In the genomic region with DNA sequence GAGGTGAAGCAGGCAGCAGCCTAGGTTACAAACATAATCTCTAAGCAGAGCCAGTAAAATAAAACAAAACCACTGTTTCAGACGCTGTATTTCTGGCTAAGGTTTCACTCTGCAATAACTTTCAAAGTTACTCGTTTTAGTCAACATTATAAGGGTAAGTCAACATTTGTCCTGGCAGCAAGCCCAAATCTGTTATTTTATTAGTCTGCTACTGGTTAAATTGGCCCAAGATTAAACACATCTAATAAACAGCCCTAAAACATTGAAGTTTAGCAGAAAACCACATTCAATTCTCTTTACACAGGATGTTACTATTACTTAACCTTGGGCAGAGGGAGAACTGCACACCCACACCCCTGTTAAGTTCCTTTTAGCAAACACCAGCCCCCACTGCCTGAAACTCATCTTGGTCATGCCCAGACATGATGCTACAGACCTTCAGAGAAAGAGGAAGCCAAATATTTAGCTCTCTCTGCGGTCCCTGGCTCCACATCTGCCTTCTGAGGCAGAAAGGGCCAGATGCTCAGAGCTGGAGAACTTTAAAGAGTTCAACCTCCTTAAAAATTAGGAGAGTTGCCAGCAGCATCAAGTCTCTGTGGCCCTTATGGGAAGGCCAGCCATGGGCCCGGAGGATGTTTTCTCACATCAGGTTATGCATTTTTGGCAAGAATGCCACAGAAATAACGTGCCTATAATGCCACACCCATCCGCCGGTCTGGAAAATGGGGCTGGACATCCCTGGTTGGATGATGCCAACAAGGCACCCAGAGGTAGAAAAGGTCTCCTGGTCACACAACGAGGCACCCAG, we compare ENCODE assay signal across 8 cellular contexts. TPM values are rescaled to one million over a fixed set of nuclear protein-coding genes. Genes with fewer than 3 reads are reported as not detected.
DNase-seq lines count a peak whose midpoint lies in the region; ATAC-seq, FAIRE-seq and TF ChIP-seq lines count a peak whose summit lies in the region.

No MANE protein-coding gene starts in this region.

- CTCF ChIA-PET in CD4-positive, alpha-beta memory T cell (lab: Charles Lee; ENCODE audit: partially characterized antibody), result interaction anchor here (0.7 to 6.4 kb wide), 9 partner anchors 15 to 104 kb away, joined by 3 to 127 read pairs (median 6); a partner anchor contains a TSS

- H3K27me3 Mint-ChIP-seq in CD4-positive, alpha-beta memory T cell, result no peaks in the 10 kb centered on the region

- no peaks in the 10 kb centered on the region for H3K27me3 ChIP-seq in CD4-positive, alpha-beta memory T cell (ENCODE audit: insufficient read depth, low read length)
- H3K27me3 ChIP-seq in adrenal gland, result no peaks in the 10 kb centered on the region

- H3K4me3 ChIP-seq in CD4-positive, alpha-beta memory T cell (ENCODE audit: low read length in 2 of 2), result peak overlapping the region; percentile 26 to 45
- H3K4me3 ChIP-seq in adrenal gland, result no peak overlapping the region

- DNase-seq in CD4-positive, alpha-beta memory T cell, result peak; percentile 80 to 90 (median 84)
- peak; percentile 83 for DNase-seq in GM20000 (ENCODE audit: low spot score)
- peak; percentile 32 for DNase-seq in HPDE6-E6E7 (ENCODE audit: extremely low spot score)
- DNase-seq in adrenal gland, result peak in 6 of 7 donors; percentile 43 to 72 (median 59)
- DNase-seq in stimulated activated CD4-positive, alpha-beta T cell treated with anti-CD3 and anti-CD28 coated beads, Interleukin-2, amount 100 ng/mL, for 4 hours (ENCODE audit: low read depth), result peak; percentile 66
- no peak for DNase-seq in SK-N-DZ (ENCODE audit: low spot score)

- WGBS in adrenal gland, 4 donors, result 38 to 42% (median 41%) methylated on average over 7 to 8 of the region's 8 CpGs

- TF ChIP-seq POLR2A in adrenal gland (IDR thresholded peaks at IDR 0.05), result no peak

- H3K4me1 Mint-ChIP-seq in CD4-positive, alpha-beta memory T cell, result peaks cover 85 to 100% (median 94%) of the 10 kb centered on the region in 4 donors

- peaks cover 16 to 24% of the 10 kb centered on the region in 2 donors for H3K36me3 Mint-ChIP-seq in CD4-positive, alpha-beta memory T cell

- peak; percentile 78 for FAIRE-seq in islet of Langerhans (lab: Jason Lieb, UNC)

- no peaks in the 10 kb centered on the region for H3K9me3 ChIP-seq in CD4-positive, alpha-beta memory T cell (ENCODE audit: control insufficient read depth in 1 of 2, low read length in 2 of 2)
- H3K9me3 ChIP-seq in adrenal gland (replicated peaks in 1 of 3), result no peaks in the 10 kb centered on the region

- no peaks in the 10 kb centered on the region for H3K36me3 ChIP-seq in CD4-positive, alpha-beta memory T cell (ENCODE audit: insufficient read depth, low read length)
- no peaks in the 10 kb centered on the region for H3K36me3 ChIP-seq in adrenal gland (replicated peaks in 1 of 2)

- H3K4me3 Mint-ChIP-seq in CD4-positive, alpha-beta memory T cell, result peak overlapping the region; percentile 73 to 87 (median 84)

- H3K4me1 ChIP-seq in CD4-positive, alpha-beta memory T cell (ENCODE audit: insufficient read depth, low read length), result peaks cover 100% of the 10 kb centered on the region
- H3K4me1 ChIP-seq in adrenal gland (replicated peaks in 1 of 2), result peaks cover 50 to 78% of the 10 kb centered on the region in 2 donors

- intact Hi-C loops in CD4-positive, alpha-beta memory T cell (cut with micrococcal nuclease), result loop anchor here (1.0 to 2.0 kb wide), 5 partner anchors 7 to 25 kb away; no protein-coding TSS in a partner anchor
- intact Hi-C loops in adrenal gland (cut with DNase I), result no loop called here

- TF ChIP-seq CTCF in GM20000 (IDR thresholded peaks at IDR 0.05; ENCODE audit: extremely low read depth, missing control alignments), result no peak
- no peak for TF ChIP-seq CTCF in adrenal gland (IDR thresholded peaks at IDR 0.05)

- H3K27ac ChIP-seq in CD4-positive, alpha-beta memory T cell (ENCODE audit: low read depth, low read length), result peak overlapping the region; percentile 69
- H3K27ac ChIP-seq in adrenal gland, result peak overlapping the region in 4 of 5 donors; percentile 26 to 78 (median 60)

- H3K9me3 Mint-ChIP-seq in CD4-positive, alpha-beta memory T cell, result no peaks in the 10 kb centered on the region

- POLR2A ChIA-PET in CD4-positive, alpha-beta memory T cell (lab: Charles Lee; ENCODE audit: partially characterized antibody), result interaction anchor here (0.6 to 6.9 kb wide), 16 partner anchors 10 to 140 kb away, joined by 3 to 218 read pairs (median 4); a partner anchor contains a TSS

- ATAC-seq in SK-N-SH treated with all-trans-retinoic acid at 6 μM for 48 hours, result peak; percentile 79

- H3K27ac Mint-ChIP-seq in CD4-positive, alpha-beta memory T cell, result peak overlapping the region; percentile 85 to 97 (median 94)

TF ChIP-seq in SK-N-SH treated with all-trans-retinoic acid at 6 μM for 48 hours, 23 proteins besides CTCF, POLR2A, EP300 and RAD21:
- TF ChIP-seq SNAI2 (CRISPR knock-in tag; IDR thresholded peaks at IDR 0.05) (no peak), ISL1 (CRISPR knock-in tag; IDR thresholded peaks at IDR 0.05) (peak; percentile 13; the same call in 1 of the 2 replicates), OSR1 (CRISPR knock-in tag; IDR thresholded peaks at IDR 0.05) (no peak)
- TF ChIP-seq, protein P1, sequence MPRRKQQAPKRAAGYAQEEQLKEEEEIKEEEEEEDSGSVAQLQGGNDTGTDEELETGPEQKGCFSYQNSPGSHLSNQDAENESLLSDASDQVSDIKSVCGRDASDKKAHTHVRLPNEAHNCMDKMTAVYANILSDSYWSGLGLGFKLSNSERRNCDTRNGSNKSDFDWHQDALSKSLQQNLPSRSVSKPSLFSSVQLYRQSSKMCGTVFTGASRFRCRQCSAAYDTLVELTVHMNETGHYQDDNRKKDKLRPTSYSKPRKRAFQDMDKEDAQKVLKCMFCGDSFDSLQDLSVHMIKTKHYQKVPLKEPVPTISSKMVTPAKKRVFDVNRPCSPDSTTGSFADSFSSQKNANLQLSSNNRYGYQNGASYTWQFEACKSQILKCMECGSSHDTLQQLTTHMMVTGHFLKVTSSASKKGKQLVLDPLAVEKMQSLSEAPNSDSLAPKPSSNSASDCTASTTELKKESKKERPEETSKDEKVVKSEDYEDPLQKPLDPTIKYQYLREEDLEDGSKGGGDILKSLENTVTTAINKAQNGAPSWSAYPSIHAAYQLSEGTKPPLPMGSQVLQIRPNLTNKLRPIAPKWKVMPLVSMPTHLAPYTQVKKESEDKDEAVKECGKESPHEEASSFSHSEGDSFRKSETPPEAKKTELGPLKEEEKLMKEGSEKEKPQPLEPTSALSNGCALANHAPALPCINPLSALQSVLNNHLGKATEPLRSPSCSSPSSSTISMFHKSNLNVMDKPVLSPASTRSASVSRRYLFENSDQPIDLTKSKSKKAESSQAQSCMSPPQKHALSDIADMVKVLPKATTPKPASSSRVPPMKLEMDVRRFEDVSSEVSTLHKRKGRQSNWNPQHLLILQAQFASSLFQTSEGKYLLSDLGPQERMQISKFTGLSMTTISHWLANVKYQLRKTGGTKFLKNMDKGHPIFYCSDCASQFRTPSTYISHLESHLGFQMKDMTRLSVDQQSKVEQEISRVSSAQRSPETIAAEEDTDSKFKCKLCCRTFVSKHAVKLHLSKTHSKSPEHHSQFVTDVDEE (CRISPR knock-in tag; IDR thresholded peaks at IDR 0.05), result no peak

RNA-seq across cellular contexts. Expression of a gene that starts 17.9 kb away (rescaled TPM):
- total RNA-seq in CD4-positive, alpha-beta memory T cell, result 100 to 1,000 TPM; 120 TPM
- polyA plus RNA-seq in CD4-positive, alpha-beta memory T cell, result 100 to 1,000 TPM; 131 to 160 TPM
- total RNA-seq in adrenal gland, result 100 to 1,000 TPM in 1 of 8 donors, 10 to 100 TPM in 7; 49.4 to 110 (median 70.4) TPM
- polyA plus RNA-seq in adrenal gland, result 100 to 1,000 TPM in 1 of 3 donors, 10 to 100 TPM in 2; 26.6 to 122 (median 33.9) TPM
- 2.7 and 5.7 TPM in 2 replicates for polyA plus RNA-seq in SK-N-DZ (2014; cell fraction: cytosol; rRNA removed)
- polyA plus RNA-seq in SK-N-DZ (2014; cell fraction: nucleus; rRNA removed), result 3.4 and 4.6 TPM in 2 replicates

Comparison
In these comparisons a context has a peak if more than half of its experiments do, and no peak if none do; other contexts are left out.
1. H3K4me3 ChIP-seq: peak in CD4-positive, alpha-beta memory T cell (2 of 2); none in adrenal gland (0 of 4).